Comparison of ENCODE assay signal across 23 cellular contexts in genomic region chr6:85691478-85691877, GRCh38.
"Had no signal": no experiment of that assay in that cellular context is flagged by ENCODE, and none has a peak within 500 bp of the region (broad histone marks: within the 10 kb centered on the region; RNA-seq: fewer than 3 reads in every experiment).

No MANE protein-coding gene starts in this region.

- DNase-seq: dermis blood vessel endothelial cell; effector memory CD4-positive, alpha-beta T cell; erythroblast; esophagus squamous epithelium; hypothalamus; left ventricle myocardium superior; lower lobe of right lung; naive thymus-derived CD8-positive, alpha-beta T cell; nephron progenitor cell; nucleus accumbens; stimulated activated CD4-positive, alpha-beta T cell treated with anti-CD3 and anti-CD28 coated beads, Interleukin-12 subunit alpha, Interleukin-12 subunit beta, amount 100 ng/mL, for 4 hours; stimulated activated CD4-positive, alpha-beta T cell treated with anti-CD3 and anti-CD28 coated beads, Interleukin-2, amount 100 ng/mL, for 24 hours; stimulated activated CD4-positive, alpha-beta T cell treated with anti-CD3 and anti-CD28 coated beads, Interleukin-4, amount 100 ng/mL, for 24 hours; transverse colon had no signal

- H3K9me3 ChIP-seq: esophagus squamous epithelium, lower lobe of right lung, prostate gland, right atrium auricular region, suprapubic skin, transverse colon, vagina had no signal

- H3K27me3 ChIP-seq: esophagus squamous epithelium, right atrium auricular region, suprapubic skin, transverse colon, vagina had no signal

- H3K4me1 ChIP-seq: esophagus squamous epithelium, lower lobe of right lung, prostate gland, right atrium auricular region, suprapubic skin, transverse colon, vagina had no signal

- H3K4me1 Mint-ChIP-seq: naive thymus-derived CD8-positive, alpha-beta T cell; nephron progenitor cell; stimulated activated memory B cell treated with anti-CD40 and anti-IgM and Interleukin-4, amounts not matched to agents 10 μg/mL and 1 μg/mL and 100 μg/mL, for 72 hours had no signal

- H3K27ac Mint-ChIP-seq: naive thymus-derived CD8-positive, alpha-beta T cell; nephron progenitor cell; stimulated activated memory B cell treated with anti-CD40 and anti-IgM and Interleukin-4, amounts not matched to agents 10 μg/mL and 1 μg/mL and 100 μg/mL, for 72 hours; stimulated activated naive CD8-positive, alpha-beta T cell treated with anti-CD3 and anti-CD28 coated beads, Interleukin-15, Interleukin-2, amounts not matched to agents 100 ng/mL and 50 ng/mL, for 24 hours had no signal

- H3K36me3 Mint-ChIP-seq: naive thymus-derived CD8-positive, alpha-beta T cell; stimulated activated memory B cell treated with anti-CD40 and anti-IgM and Interleukin-4, amounts not matched to agents 10 μg/mL and 1 μg/mL and 100 μg/mL, for 72 hours had no signal

- H3K27ac ChIP-seq: coronary artery, esophagus squamous epithelium, lower lobe of right lung, prostate gland, right atrium auricular region, suprapubic skin, transverse colon, vagina had no signal

- H3K9me3 Mint-ChIP-seq: stimulated activated memory B cell treated with anti-CD40 and anti-IgM and Interleukin-4, amounts not matched to agents 10 μg/mL and 1 μg/mL and 100 μg/mL, for 72 hours; stimulated activated naive CD8-positive, alpha-beta T cell treated with anti-CD3 and anti-CD28 coated beads, Interleukin-15, Interleukin-2, amounts not matched to agents 100 ng/mL and 50 ng/mL, for 24 hours had no signal

- H3K27me3 Mint-ChIP-seq: stimulated activated memory B cell treated with anti-CD40 and anti-IgM and Interleukin-4, amounts not matched to agents 10 μg/mL and 1 μg/mL and 100 μg/mL, for 72 hours; stimulated activated naive CD8-positive, alpha-beta T cell treated with anti-CD3 and anti-CD28 coated beads, Interleukin-15, Interleukin-2, amounts not matched to agents 100 ng/mL and 50 ng/mL, for 24 hours had no signal

- H3K4me3 ChIP-seq: coronary artery, esophagus squamous epithelium, lower lobe of right lung, prostate gland, right atrium auricular region, smooth muscle cell, suprapubic skin, transverse colon, vagina had no signal

- ATAC-seq: left ventricle myocardium superior; lower lobe of right lung; naive thymus-derived CD8-positive, alpha-beta T cell; sciatic nerve; stimulated activated memory B cell treated with anti-CD40 and anti-IgM and Interleukin-4, amounts not matched to agents 10 μg/mL and 1 μg/mL and 100 μg/mL, for 72 hours had no signal

- H3K4me3 Mint-ChIP-seq: naive thymus-derived CD8-positive, alpha-beta T cell; nephron progenitor cell; stimulated activated memory B cell treated with anti-CD40 and anti-IgM and Interleukin-4, amounts not matched to agents 10 μg/mL and 1 μg/mL and 100 μg/mL, for 72 hours; stimulated activated naive CD8-positive, alpha-beta T cell treated with anti-CD3 and anti-CD28 coated beads, Interleukin-15, Interleukin-2, amounts not matched to agents 100 ng/mL and 50 ng/mL, for 24 hours had no signal

- H3K36me3 ChIP-seq: esophagus squamous epithelium, lower lobe of right lung, prostate gland, right atrium auricular region, suprapubic skin, transverse colon, vagina had no signal
